ENCODE assay signal across 25 cellular contexts in genomic region chr17:41010421-41010820, GRCh38. TPM values are rescaled to one million over a fixed set of nuclear protein-coding genes. Genes with fewer than 3 reads are reported as not detected.
"Had no signal": no experiment of that assay in that cellular context is flagged by ENCODE, and none has a peak within 500 bp of the region (broad histone marks: within the 10 kb centered on the region; RNA-seq: fewer than 3 reads in every experiment).

No MANE protein-coding gene starts in this region.

- H3K4me3 ChIP-seq: cardiac muscle cell, SJCRH30 had no signal

- DNase-seq: activated B cell treated with CpG ODN at 0.5 μM for 24 hours; activated CD4-positive, alpha-beta memory T cell treated with anti-CD3 and anti-CD28 coated beads for 36 hours; activated CD4-positive, alpha-beta T cell treated with anti-CD3 and anti-CD28 coated beads, Interleukin-2, amount 10 ng/mL, durations not matched to agents 7 days and 5 days; activated CD8-positive, alpha-beta memory T cell treated with anti-CD3 and anti-CD28 coated beads for 24 hours; activated gamma-delta T cell; activated naive CD4-positive, alpha-beta T cell treated with anti-CD3 and anti-CD28 coated beads for 36 hours; activated naive CD8-positive, alpha-beta T cell treated with anti-CD3 and anti-CD28 coated beads, Interleukin-2, amount 10 ng/mL, durations not matched to agents 7 days and 5 days; activated T-cell treated with anti-CD3 and anti-CD28 coated beads, Interleukin-2, amount 50 U/mL, for 4 hours; amniotic stem cell; brain microvascular endothelial cell; Kasumi-1; KBM-7; NCI-H146; NCI-H187 treated with DMSO at 0.1 percent for 48 hours; NCI-H2171; NCI-H2227 treated with DMSO at 0.1 percent for 48 hours; NCI-H446 treated with DMSO at 0.1 percent for 48 hours; NCI-H524 treated with DMSO at 0.1 percent for 48 hours; NCI-H82; RPMI8226; SJCRH30 had no signal

- H3K27ac ChIP-seq: brain microvascular endothelial cell, cardiac muscle cell, SJCRH30 had no signal

RNA-seq across cellular contexts. Expression of gene KRTAP3-1, which starts 1.5 kb away (rescaled TPM):
- total RNA-seq: activated B cell treated with CpG ODN at 0.5 μM for 24 hours; activated CD4-positive, alpha-beta memory T cell treated with anti-CD3 and anti-CD28 coated beads for 36 hours; activated CD4-positive, alpha-beta T cell treated with anti-CD3 and anti-CD28 coated beads, Interleukin-2, amount 10 ng/mL, durations not matched to agents 7 days and 5 days; activated naive CD4-positive, alpha-beta T cell treated with anti-CD3 and anti-CD28 coated beads for 36 hours; activated naive CD8-positive, alpha-beta T cell treated with anti-CD3 and anti-CD28 coated beads, Interleukin-2, amount 10 ng/mL, durations not matched to agents 7 days and 5 days; activated T-cell treated with anti-CD3 and anti-CD28 coated beads, Interleukin-2, amount 50 U/mL, for 4 hours; astrocyte; cardiac muscle cell; OCI-LY7; Right ventricle myocardium inferior; SJCRH30 had no signal

RNA-seq across cellular contexts. Expression of gene KRTAP3-2, which starts 10.7 kb away (rescaled TPM):
- total RNA-seq: activated B cell treated with CpG ODN at 0.5 μM for 24 hours; activated CD4-positive, alpha-beta memory T cell treated with anti-CD3 and anti-CD28 coated beads for 36 hours; activated CD4-positive, alpha-beta T cell treated with anti-CD3 and anti-CD28 coated beads, Interleukin-2, amount 10 ng/mL, durations not matched to agents 7 days and 5 days; activated naive CD4-positive, alpha-beta T cell treated with anti-CD3 and anti-CD28 coated beads for 36 hours; activated naive CD8-positive, alpha-beta T cell treated with anti-CD3 and anti-CD28 coated beads, Interleukin-2, amount 10 ng/mL, durations not matched to agents 7 days and 5 days; activated T-cell treated with anti-CD3 and anti-CD28 coated beads, Interleukin-2, amount 50 U/mL, for 4 hours; astrocyte; cardiac muscle cell; OCI-LY7; Right ventricle myocardium inferior; SJCRH30 had no signal

RNA-seq across cellular contexts. Expression of gene KRTAP3-3, which starts 16.5 kb away (rescaled TPM):
- total RNA-seq: activated B cell treated with CpG ODN at 0.5 μM for 24 hours; activated CD4-positive, alpha-beta memory T cell treated with anti-CD3 and anti-CD28 coated beads for 36 hours; activated CD4-positive, alpha-beta T cell treated with anti-CD3 and anti-CD28 coated beads, Interleukin-2, amount 10 ng/mL, durations not matched to agents 7 days and 5 days; activated naive CD4-positive, alpha-beta T cell treated with anti-CD3 and anti-CD28 coated beads for 36 hours; activated naive CD8-positive, alpha-beta T cell treated with anti-CD3 and anti-CD28 coated beads, Interleukin-2, amount 10 ng/mL, durations not matched to agents 7 days and 5 days; activated T-cell treated with anti-CD3 and anti-CD28 coated beads, Interleukin-2, amount 50 U/mL, for 4 hours; astrocyte; cardiac muscle cell; OCI-LY7; Right ventricle myocardium inferior; SJCRH30 had no signal

RNA-seq across cellular contexts. Expression of gene KRTAP1-5, which starts 16.6 kb away (rescaled TPM):
- total RNA-seq: activated B cell treated with CpG ODN at 0.5 μM for 24 hours; activated CD4-positive, alpha-beta memory T cell treated with anti-CD3 and anti-CD28 coated beads for 36 hours; activated CD4-positive, alpha-beta T cell treated with anti-CD3 and anti-CD28 coated beads, Interleukin-2, amount 10 ng/mL, durations not matched to agents 7 days and 5 days; activated naive CD4-positive, alpha-beta T cell treated with anti-CD3 and anti-CD28 coated beads for 36 hours; activated naive CD8-positive, alpha-beta T cell treated with anti-CD3 and anti-CD28 coated beads, Interleukin-2, amount 10 ng/mL, durations not matched to agents 7 days and 5 days; activated T-cell treated with anti-CD3 and anti-CD28 coated beads, Interleukin-2, amount 50 U/mL, for 4 hours; astrocyte; cardiac muscle cell; OCI-LY7; Right ventricle myocardium inferior; SJCRH30 had no signal

RNA-seq across cellular contexts. Expression of gene KRTAP1-4, which starts 19.6 kb away (rescaled TPM):
- total RNA-seq: activated B cell treated with CpG ODN at 0.5 μM for 24 hours; activated CD4-positive, alpha-beta memory T cell treated with anti-CD3 and anti-CD28 coated beads for 36 hours; activated CD4-positive, alpha-beta T cell treated with anti-CD3 and anti-CD28 coated beads, Interleukin-2, amount 10 ng/mL, durations not matched to agents 7 days and 5 days; activated naive CD4-positive, alpha-beta T cell treated with anti-CD3 and anti-CD28 coated beads for 36 hours; activated naive CD8-positive, alpha-beta T cell treated with anti-CD3 and anti-CD28 coated beads, Interleukin-2, amount 10 ng/mL, durations not matched to agents 7 days and 5 days; activated T-cell treated with anti-CD3 and anti-CD28 coated beads, Interleukin-2, amount 50 U/mL, for 4 hours; astrocyte; cardiac muscle cell; OCI-LY7; Right ventricle myocardium inferior; SJCRH30 had no signal
